ENCODE assay signal across 7 cellular contexts in genomic region chr10:103845311-103845710, GRCh38. TPM values are rescaled to one million over a fixed set of nuclear protein-coding genes. Genes with fewer than 3 reads are reported as not detected.
A peak's percentile ranks its signal among the peaks of the same experiment; 100 is the strongest.
DNase-seq lines count a peak whose midpoint lies in the region; ATAC-seq and TF ChIP-seq lines count a peak whose summit lies in the region.
"Not testable (repeated sequence)": the region's sequence is repeated elsewhere in the genome, so short reads cannot be mapped to it uniquely, and the experiment has no call there.

No MANE protein-coding gene starts in this region.

- H3K9me3 ChIP-seq in CD4-positive, alpha-beta memory T cell (ENCODE audit: control insufficient read depth in 1 of 2, low read length in 2 of 2); T-helper 17 cell (ENCODE audit: control insufficient read depth, low read length, poor library complexity, severe bottlenecking); naive thymus-derived CD4-positive, alpha-beta T cell (ENCODE audit: control insufficient read depth in 2 of 3, low read length in 3 of 3): not testable (repeated sequence)

- not testable (repeated sequence) for H3K4me3 ChIP-seq in CD4-positive, alpha-beta memory T cell (ENCODE audit: low read length in 2 of 2); NB4 (ENCODE audit: low read depth, low read length); naive thymus-derived CD4-positive, alpha-beta T cell (ENCODE audit: low read length)

- H3K4me1 Mint-ChIP-seq in CD4-positive, alpha-beta memory T cell: peaks cover 15 to 32% (median 25%) of the 10 kb centered on the region in 4 donors
- H3K4me1 Mint-ChIP-seq in T-helper 17 cell: peaks cover 21% of the 10 kb centered on the region
- peaks cover 17% of the 10 kb centered on the region for H3K4me1 Mint-ChIP-seq in activated T-helper 1 cell treated with anti-CD3 and anti-CD28 coated beads, Interleukin-12 subunit alpha, Interleukin-12 subunit beta, Interleukin-2, Interleukin-4 antibody, amounts not matched to agents 30 ng/mL and 10 ng/mL and 1 ng/mL, durations not matched to agents 14 hours and 24 hours and 36 hours (ENCODE audit: low read depth)
- H3K4me1 Mint-ChIP-seq in endothelial cell (ENCODE audit: unreplicated experiment): peaks cover 64% of the 10 kb centered on the region
- H3K4me1 Mint-ChIP-seq in naive thymus-derived CD4-positive, alpha-beta T cell: peaks cover 8 to 30% (median 23%) of the 10 kb centered on the region in 7 donors
- peaks cover 23% of the 10 kb centered on the region for H3K4me1 Mint-ChIP-seq in stimulated activated memory B cell treated with anti-CD40 and anti-IgM and Interleukin-4, amounts not matched to agents 10 μg/mL and 1 μg/mL and 100 μg/mL, for 72 hours

- not testable (repeated sequence) for H3K27me3 ChIP-seq in CD4-positive, alpha-beta memory T cell (ENCODE audit: insufficient read depth, low read length); naive thymus-derived CD4-positive, alpha-beta T cell (ENCODE audit: control insufficient read depth in 2 of 2, insufficient read depth in 2 of 2, low read length in 2 of 2)

- H3K4me3 Mint-ChIP-seq in CD4-positive, alpha-beta memory T cell: peak overlapping the region in 5 of 8 donors; percentile 38 to 82 (median 78)
- peak overlapping the region; percentile 59 for H3K4me3 Mint-ChIP-seq in T-helper 17 cell
- H3K4me3 Mint-ChIP-seq in activated T-helper 1 cell treated with anti-CD3 and anti-CD28 coated beads, Interleukin-12 subunit alpha, Interleukin-12 subunit beta, Interleukin-2, Interleukin-4 antibody, amounts not matched to agents 30 ng/mL and 10 ng/mL and 1 ng/mL, durations not matched to agents 14 hours and 24 hours and 36 hours; endothelial cell (ENCODE audit: unreplicated experiment); stimulated activated memory B cell treated with anti-CD40 and anti-IgM and Interleukin-4, amounts not matched to agents 10 μg/mL and 1 μg/mL and 100 μg/mL, for 72 hours: not testable (repeated sequence)
- peak overlapping the region in 4 of 10 donors; percentile 47 to 70 (median 54) for H3K4me3 Mint-ChIP-seq in naive thymus-derived CD4-positive, alpha-beta T cell

- H3K4me1 ChIP-seq in CD4-positive, alpha-beta memory T cell (ENCODE audit: insufficient read depth, low read length): peaks cover 26% of the 10 kb centered on the region
- H3K4me1 ChIP-seq in naive thymus-derived CD4-positive, alpha-beta T cell (ENCODE audit: control insufficient read depth in 2 of 2, insufficient read depth in 2 of 2, low read length in 2 of 2): peaks cover 13% of the 10 kb centered on the region in 2 donors

- TF ChIP-seq POLR2A in NB4 (IDR thresholded peaks at IDR 0.05; ENCODE audit: extremely low read depth, insufficient read length): not testable (repeated sequence)

- intact Hi-C loops in CD4-positive, alpha-beta memory T cell (cut with micrococcal nuclease); activated T-helper 1 cell treated with anti-CD3 and anti-CD28 coated beads, Interleukin-12 subunit alpha, Interleukin-12 subunit beta, Interleukin-2, Interleukin-4 antibody, amounts not matched to agents 30 ng/mL and 10 ng/mL and 1 ng/mL, durations not matched to agents 14 hours and 24 hours and 36 hours (cut with micrococcal nuclease): not testable (repeated sequence)
- intact Hi-C loops in naive thymus-derived CD4-positive, alpha-beta T cell (cut with micrococcal nuclease): loop anchor here in 1 of 2 donors (2.0 to 5.0 kb wide), 2 partner anchors 45 to 73 kb away; no protein-coding TSS in a partner anchor

- H3K36me3 Mint-ChIP-seq in CD4-positive, alpha-beta memory T cell; T-helper 17 cell (ENCODE audit: low read depth); activated T-helper 1 cell treated with anti-CD3 and anti-CD28 coated beads, Interleukin-12 subunit alpha, Interleukin-12 subunit beta, Interleukin-2, Interleukin-4 antibody, amounts not matched to agents 30 ng/mL and 10 ng/mL and 1 ng/mL, durations not matched to agents 14 hours and 24 hours and 36 hours (ENCODE audit: low read depth); endothelial cell (ENCODE audit: low read depth, unreplicated experiment); naive thymus-derived CD4-positive, alpha-beta T cell; stimulated activated memory B cell treated with anti-CD40 and anti-IgM and Interleukin-4, amounts not matched to agents 10 μg/mL and 1 μg/mL and 100 μg/mL, for 72 hours: not testable (repeated sequence)

- H3K36me3 ChIP-seq in CD4-positive, alpha-beta memory T cell (ENCODE audit: insufficient read depth, low read length); naive thymus-derived CD4-positive, alpha-beta T cell (ENCODE audit: control insufficient read depth in 2 of 3, insufficient read depth in 3 of 3, low read length in 3 of 3): not testable (repeated sequence)

- not testable (repeated sequence) for TF ChIP-seq CTCF in NB4 (IDR thresholded peaks at IDR 0.05; ENCODE audit: low read depth, low read length); endothelial cell (IDR thresholded peaks at IDR 0.05; ENCODE audit: unreplicated experiment)

- H3K27ac ChIP-seq in CD4-positive, alpha-beta memory T cell (ENCODE audit: low read depth, low read length); naive thymus-derived CD4-positive, alpha-beta T cell (ENCODE audit: low read depth, low read length): not testable (repeated sequence)

- H3K27me3 Mint-ChIP-seq in CD4-positive, alpha-beta memory T cell; endothelial cell (ENCODE audit: unreplicated experiment): not testable (repeated sequence)
- peaks cover 23% of the 10 kb centered on the region for H3K27me3 Mint-ChIP-seq in T-helper 17 cell
- peaks cover 15% of the 10 kb centered on the region for H3K27me3 Mint-ChIP-seq in activated T-helper 1 cell treated with anti-CD3 and anti-CD28 coated beads, Interleukin-12 subunit alpha, Interleukin-12 subunit beta, Interleukin-2, Interleukin-4 antibody, amounts not matched to agents 30 ng/mL and 10 ng/mL and 1 ng/mL, durations not matched to agents 14 hours and 24 hours and 36 hours (ENCODE audit: insufficient read depth)
- H3K27me3 Mint-ChIP-seq in naive thymus-derived CD4-positive, alpha-beta T cell: peaks cover 0 to 16% (median 7%) of the 10 kb centered on the region in 5 donors
- peaks cover 32% of the 10 kb centered on the region for H3K27me3 Mint-ChIP-seq in stimulated activated memory B cell treated with anti-CD40 and anti-IgM and Interleukin-4, amounts not matched to agents 10 μg/mL and 1 μg/mL and 100 μg/mL, for 72 hours

- ATAC-seq in T-helper 17 cell; naive thymus-derived CD4-positive, alpha-beta T cell; stimulated activated memory B cell treated with anti-CD40 and anti-IgM and Interleukin-4, amounts not matched to agents 10 μg/mL and 1 μg/mL and 100 μg/mL, for 72 hours: not testable (repeated sequence)

- H3K27ac Mint-ChIP-seq in CD4-positive, alpha-beta memory T cell: peak overlapping the region in 5 of 7 donors; percentile 73 to 84 (median 80)
- peak overlapping the region; percentile 76 for H3K27ac Mint-ChIP-seq in T-helper 17 cell
- H3K27ac Mint-ChIP-seq in activated T-helper 1 cell treated with anti-CD3 and anti-CD28 coated beads, Interleukin-12 subunit alpha, Interleukin-12 subunit beta, Interleukin-2, Interleukin-4 antibody, amounts not matched to agents 30 ng/mL and 10 ng/mL and 1 ng/mL, durations not matched to agents 14 hours and 24 hours and 36 hours: peak overlapping the region; percentile 71
- H3K27ac Mint-ChIP-seq in endothelial cell (ENCODE audit: unreplicated experiment): peak overlapping the region; percentile 76
- H3K27ac Mint-ChIP-seq in naive thymus-derived CD4-positive, alpha-beta T cell: peak overlapping the region in 5 of 9 donors; percentile 27 to 77 (median 44)
- peak overlapping the region; percentile 10 for H3K27ac Mint-ChIP-seq in stimulated activated memory B cell treated with anti-CD40 and anti-IgM and Interleukin-4, amounts not matched to agents 10 μg/mL and 1 μg/mL and 100 μg/mL, for 72 hours

- CTCF ChIA-PET in CD4-positive, alpha-beta memory T cell (lab: Charles Lee; ENCODE audit: partially characterized antibody): interaction anchor here (2.8 kb wide), 1 partner anchor 132 kb away, joined by 16 read pairs; no protein-coding TSS in a partner anchor
- CTCF ChIA-PET in naive thymus-derived CD4-positive, alpha-beta T cell (lab: Charles Lee): not testable (repeated sequence)

- not testable (repeated sequence) for DNase-seq in CD4-positive, alpha-beta memory T cell; T-helper 17 cell; activated T-helper 1 cell treated with anti-CD3 and anti-CD28 coated beads, Interleukin-12 subunit alpha, Interleukin-12 subunit beta, Interleukin-2, Interleukin-4 antibody, amounts not matched to agents 30 ng/mL and 10 ng/mL and 1 ng/mL, durations not matched to agents 14 hours and 24 hours and 36 hours (ENCODE audit: low spot score); endothelial cell (ENCODE audit: low spot score); naive thymus-derived CD4-positive, alpha-beta T cell
- peak; percentile 47 for DNase-seq in NB4 (ENCODE audit: low read depth)

- H3K9me3 Mint-ChIP-seq in CD4-positive, alpha-beta memory T cell; activated T-helper 1 cell treated with anti-CD3 and anti-CD28 coated beads, Interleukin-12 subunit alpha, Interleukin-12 subunit beta, Interleukin-2, Interleukin-4 antibody, amounts not matched to agents 30 ng/mL and 10 ng/mL and 1 ng/mL, durations not matched to agents 14 hours and 24 hours and 36 hours; endothelial cell (ENCODE audit: unreplicated experiment); naive thymus-derived CD4-positive, alpha-beta T cell; stimulated activated memory B cell treated with anti-CD40 and anti-IgM and Interleukin-4, amounts not matched to agents 10 μg/mL and 1 μg/mL and 100 μg/mL, for 72 hours: not testable (repeated sequence)

- POLR2A ChIA-PET in CD4-positive, alpha-beta memory T cell (lab: Charles Lee; ENCODE audit: partially characterized antibody); naive thymus-derived CD4-positive, alpha-beta T cell (lab: Charles Lee): not testable (repeated sequence)

RNA-seq across cellular contexts. Expression of gene SH3PXD2A, which starts 10.1 kb away (rescaled TPM):
- 10 to 100 TPM; 16.9 to 17.5 TPM for total RNA-seq in CD4-positive, alpha-beta memory T cell
- under 1 TPM; 0.39 to 0.77 TPM for polyA plus RNA-seq in CD4-positive, alpha-beta memory T cell
- total RNA-seq in T-helper 17 cell (10 to 100 TPM in 1 of 2 donors, 1 to 10 TPM in 1; 7.2 to 10.9 TPM), endothelial cell (ENCODE audit: unreplicated experiment) (59.9 TPM)
- total RNA-seq in activated T-helper 1 cell treated with anti-CD3 and anti-CD28 coated beads, Interleukin-12 subunit alpha, Interleukin-12 subunit beta, Interleukin-2, Interleukin-4 antibody, amounts not matched to agents 30 ng/mL and 10 ng/mL and 1 ng/mL, durations not matched to agents 14 hours and 24 hours and 36 hours: 9.6 and 10.4 TPM in 2 replicates
- total RNA-seq in naive thymus-derived CD4-positive, alpha-beta T cell: 10 to 100 TPM in 3 of 5 experiments, 1 to 10 TPM in 2; 7.1 to 20.5 (median 15.7) TPM
- 1 to 10 TPM in 1 of 2 donors, under 1 TPM in 1; 0.54 to 1.0 TPM for polyA plus RNA-seq in naive thymus-derived CD4-positive, alpha-beta T cell

Comparison
In these comparisons a context has a peak if more than half of its experiments do, and no peak if none do; other contexts are left out.
1. H3K27ac Mint-ChIP-seq: peak in every context shown above with its lines; median percentile 80 in CD4-positive, alpha-beta memory T cell; 76 in T-helper 17 cell; 76 in endothelial cell; 71 in activated T-helper 1 cell treated with anti-CD3 and anti-CD28 coated beads, Interleukin-12 subunit alpha, Interleukin-12 subunit beta, Interleukin-2, Interleukin-4 antibody, amounts not matched to agents 30 ng/mL and 10 ng/mL and 1 ng/mL, durations not matched to agents 14 hours and 24 hours and 36 hours; 44 in naive thymus-derived CD4-positive, alpha-beta T cell; 10 in stimulated activated memory B cell treated with anti-CD40 and anti-IgM and Interleukin-4, amounts not matched to agents 10 μg/mL and 1 μg/mL and 100 μg/mL, for 72 hours.